Comparison of ENCODE assay signal across 1 cellular context in genomic region chr1:203149188-203149840, GRCh38.
TF ChIP-seq lines count a peak whose summit lies in the region.

No MANE protein-coding gene starts in this region.

TF ChIP-seq in HepG2, 621 proteins besides CTCF, POLR2A, EP300 and RAD21:
- TF ChIP-seq, protein P1, sequence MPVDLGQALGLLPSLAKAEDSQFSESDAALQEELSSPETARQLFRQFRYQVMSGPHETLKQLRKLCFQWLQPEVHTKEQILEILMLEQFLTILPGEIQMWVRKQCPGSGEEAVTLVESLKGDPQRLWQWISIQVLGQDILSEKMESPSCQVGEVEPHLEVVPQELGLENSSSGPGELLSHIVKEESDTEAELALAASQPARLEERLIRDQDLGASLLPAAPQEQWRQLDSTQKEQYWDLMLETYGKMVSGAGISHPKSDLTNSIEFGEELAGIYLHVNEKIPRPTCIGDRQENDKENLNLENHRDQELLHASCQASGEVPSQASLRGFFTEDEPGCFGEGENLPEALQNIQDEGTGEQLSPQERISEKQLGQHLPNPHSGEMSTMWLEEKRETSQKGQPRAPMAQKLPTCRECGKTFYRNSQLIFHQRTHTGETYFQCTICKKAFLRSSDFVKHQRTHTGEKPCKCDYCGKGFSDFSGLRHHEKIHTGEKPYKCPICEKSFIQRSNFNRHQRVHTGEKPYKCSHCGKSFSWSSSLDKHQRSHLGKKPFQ (CRISPR knock-in tag; IDR thresholded peaks at IDR 0.05; ENCODE audit: insufficient replicate concordance) = no peak
- TF ChIP-seq ZNF879 (CRISPR knock-in tag; IDR thresholded peaks at IDR 0.05) = no peak
- no peak for TF ChIP-seq ZNF776 (CRISPR knock-in tag; IDR thresholded peaks at IDR 0.05)
- TF ChIP-seq REPIN1 (CRISPR knock-in tag; IDR thresholded peaks at IDR 0.05; ENCODE audit: borderline replicate concordance, low read depth) = no peak
- TF ChIP-seq ZNF672 (CRISPR knock-in tag; IDR thresholded peaks at IDR 0.05) = no peak
- TF ChIP-seq, protein P2, sequence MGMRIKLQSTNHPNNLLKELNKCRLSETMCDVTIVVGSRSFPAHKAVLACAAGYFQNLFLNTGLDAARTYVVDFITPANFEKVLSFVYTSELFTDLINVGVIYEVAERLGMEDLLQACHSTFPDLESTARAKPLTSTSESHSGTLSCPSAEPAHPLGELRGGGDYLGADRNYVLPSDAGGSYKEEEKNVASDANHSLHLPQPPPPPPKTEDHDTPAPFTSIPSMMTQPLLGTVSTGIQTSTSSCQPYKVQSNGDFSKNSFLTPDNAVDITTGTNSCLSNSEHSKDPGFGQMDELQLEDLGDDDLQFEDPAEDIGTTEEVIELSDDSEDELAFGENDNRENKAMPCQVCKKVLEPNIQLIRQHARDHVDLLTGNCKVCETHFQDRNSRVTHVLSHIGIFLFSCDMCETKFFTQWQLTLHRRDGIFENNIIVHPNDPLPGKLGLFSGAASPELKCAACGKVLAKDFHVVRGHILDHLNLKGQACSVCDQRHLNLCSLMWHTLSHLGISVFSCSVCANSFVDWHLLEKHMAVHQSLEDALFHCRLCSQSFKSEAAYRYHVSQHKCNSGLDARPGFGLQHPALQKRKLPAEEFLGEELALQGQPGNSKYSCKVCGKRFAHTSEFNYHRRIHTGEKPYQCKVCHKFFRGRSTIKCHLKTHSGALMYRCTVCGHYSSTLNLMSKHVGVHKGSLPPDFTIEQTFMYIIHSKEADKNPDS (CRISPR knock-in tag; IDR thresholded peaks at IDR 0.05) = no peak
- no peak for TF ChIP-seq ATF1 (CRISPR knock-in tag; IDR thresholded peaks at IDR 0.05)
- TF ChIP-seq, protein P3, sequence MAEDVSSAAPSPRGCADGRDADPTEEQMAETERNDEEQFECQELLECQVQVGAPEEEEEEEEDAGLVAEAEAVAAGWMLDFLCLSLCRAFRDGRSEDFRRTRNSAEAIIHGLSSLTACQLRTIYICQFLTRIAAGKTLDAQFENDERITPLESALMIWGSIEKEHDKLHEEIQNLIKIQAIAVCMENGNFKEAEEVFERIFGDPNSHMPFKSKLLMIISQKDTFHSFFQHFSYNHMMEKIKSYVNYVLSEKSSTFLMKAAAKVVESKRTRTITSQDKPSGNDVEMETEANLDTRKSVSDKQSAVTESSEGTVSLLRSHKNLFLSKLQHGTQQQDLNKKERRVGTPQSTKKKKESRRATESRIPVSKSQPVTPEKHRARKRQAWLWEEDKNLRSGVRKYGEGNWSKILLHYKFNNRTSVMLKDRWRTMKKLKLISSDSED (CRISPR knock-in tag; IDR thresholded peaks at IDR 0.05) = no peak
- TF ChIP-seq POGZ (CRISPR knock-in tag; IDR thresholded peaks at IDR 0.05) = no peak
